17 cellular contexts compared by ENCODE assay signal in the genomic region with DNA sequence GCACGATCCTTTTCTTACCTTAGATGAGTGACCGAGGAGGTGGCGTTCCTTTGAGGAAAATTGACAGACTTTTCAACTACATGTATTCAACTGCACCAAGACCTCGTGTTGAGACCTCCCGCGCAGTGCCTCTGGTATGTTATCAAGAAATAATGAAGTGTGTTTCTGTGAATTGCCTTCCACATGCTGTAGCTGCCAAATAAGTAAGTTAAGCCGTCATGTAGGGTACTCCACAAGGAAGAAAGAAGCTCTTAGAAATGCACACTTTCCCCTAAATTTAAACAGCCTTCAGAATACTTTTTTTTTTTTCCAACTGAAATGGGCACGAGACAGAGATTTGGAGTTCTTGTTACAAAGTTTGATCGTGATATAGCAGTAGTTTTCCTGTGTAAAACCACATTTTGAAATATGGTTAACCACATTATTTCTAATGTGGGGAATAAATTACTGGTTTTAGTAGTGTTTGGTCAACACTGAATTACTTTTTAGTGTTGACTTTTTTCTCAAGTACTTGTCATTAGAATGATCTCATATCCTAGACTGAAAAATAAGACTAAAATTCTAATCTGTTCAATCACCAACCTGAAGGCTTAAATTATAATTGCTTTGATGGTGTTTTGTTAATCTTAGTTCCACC. TPM values are rescaled to one million over a fixed set of nuclear protein-coding genes. Genes with fewer than 3 reads are reported as not detected.
DNase-seq lines count a peak whose midpoint lies in the region; ATAC-seq and TF ChIP-seq lines count a peak whose summit lies in the region.
"Had no signal": no experiment of that assay in that cellular context is flagged by ENCODE, and none has a peak within 500 bp of the region (broad histone marks: within the 10 kb centered on the region; RNA-seq: fewer than 3 reads in every experiment).

No MANE protein-coding gene starts in this region.

- CTCF ChIA-PET in activated CD8-positive, alpha-beta T cell treated with anti-CD3 and anti-CD28 coated beads, Interleukin-2, amount 10 ng/mL, durations not matched to agents 7 days and 5 days (lab: Charles Lee): interaction anchor here (2.1 kb wide), 1 partner anchor 124 kb away, joined by 6 read pairs; no protein-coding TSS in a partner anchor
- CTCF ChIA-PET in HEK293T (lab: Yijun Ruan, JAX): no interaction called here

- H3K4me1 ChIP-seq in cardiac muscle cell (ENCODE audit: low read depth) (peaks cover 8% of the 10 kb centered on the region), left ventricle myocardium inferior (no peaks in the 10 kb centered on the region), ovary (ENCODE audit: insufficient read depth) (no peaks in the 10 kb centered on the region)

- H3K27ac Mint-ChIP-seq in activated CD8-positive, alpha-beta T cell treated with anti-CD3 and anti-CD28 coated beads, Interleukin-2, amount 10 ng/mL, durations not matched to agents 7 days and 5 days: no peak overlapping the region
- peak overlapping the region in 1 of 2 donors; percentile 66 for H3K27ac Mint-ChIP-seq in effector memory CD8-positive, alpha-beta T cell
- H3K27ac Mint-ChIP-seq: stimulated activated memory B cell treated with anti-CD40 and anti-IgM and Interleukin-4, amounts not matched to agents 10 μg/mL and 1 μg/mL and 100 μg/mL, for 72 hours had no signal

- no peak for TF ChIP-seq POLR2A in ovary (IDR thresholded peaks at IDR 0.05)

- H3K9me3 ChIP-seq in cardiac muscle cell (ENCODE audit: low read depth) (no peaks in the 10 kb centered on the region), left ventricle myocardium inferior (replicated peaks) (no peaks in the 10 kb centered on the region), ovary (no peaks in the 10 kb centered on the region)

- H3K27me3 Mint-ChIP-seq in activated CD8-positive, alpha-beta T cell treated with anti-CD3 and anti-CD28 coated beads, Interleukin-2, amount 10 ng/mL, durations not matched to agents 7 days and 5 days (ENCODE audit: low read depth): no peaks in the 10 kb centered on the region
- no peaks in the 10 kb centered on the region for H3K27me3 Mint-ChIP-seq in effector memory CD8-positive, alpha-beta T cell
- H3K27me3 Mint-ChIP-seq: CD4-positive, alpha-beta memory T cell; stimulated activated memory B cell treated with anti-CD40 and anti-IgM and Interleukin-4, amounts not matched to agents 10 μg/mL and 1 μg/mL and 100 μg/mL, for 72 hours had no signal

- H3K27me3 ChIP-seq in cardiac muscle cell (no peaks in the 10 kb centered on the region), left ventricle myocardium inferior (ENCODE audit: low read depth) (no peaks in the 10 kb centered on the region), ovary (no peaks in the 10 kb centered on the region)

- POLR2A ChIA-PET in activated CD8-positive, alpha-beta T cell treated with anti-CD3 and anti-CD28 coated beads, Interleukin-2, amount 10 ng/mL, durations not matched to agents 7 days and 5 days (lab: Charles Lee): no interaction called here
- POLR2A ChIA-PET in HEK293T (lab: Yijun Ruan, JAX): no interaction called here

- DNase-seq in cardiac muscle cell (ENCODE audit: low read depth in 1 of 2, low spot score in 1 of 2) (no peak), left ventricle myocardium inferior (no peak), NCI-H1105 (lab: John Stamatoyannopoulos, UW) (no peak), HEK293T (ENCODE audit: extremely low spot score) (no peak), ovary (no peak)
- no peak for DNase-seq in activated CD8-positive, alpha-beta T cell treated with anti-CD3 and anti-CD28 coated beads, Interleukin-2, amount 10 ng/mL, durations not matched to agents 7 days and 5 days
- DNase-seq in effector memory CD8-positive, alpha-beta T cell: no peak
- DNase-seq: activated CD4-positive, alpha-beta T cell treated with anti-CD3 and anti-CD28 coated beads for 1 hour; GF-D8; H9; mammary epithelial cell; NCI-H1694; NCI-H526 treated with DMSO at 0.1 percent for 48 hours; nucleus accumbens; stimulated activated CD4-positive, alpha-beta T cell treated with anti-CD3 and anti-CD28 coated beads, Interleukin-1b, Interleukin-23, amount 100 ng/mL, for 48 hours had no signal

- H3K4me1 Mint-ChIP-seq in activated CD8-positive, alpha-beta T cell treated with anti-CD3 and anti-CD28 coated beads, Interleukin-2, amount 10 ng/mL, durations not matched to agents 7 days and 5 days (ENCODE audit: low read depth): peaks cover 47% of the 10 kb centered on the region
- peaks cover 15 to 19% of the 10 kb centered on the region in 2 donors for H3K4me1 Mint-ChIP-seq in effector memory CD8-positive, alpha-beta T cell (ENCODE audit: low read depth in 2 of 2)

- H3K36me3 ChIP-seq in cardiac muscle cell (peaks cover 78% of the 10 kb centered on the region), left ventricle myocardium inferior (peaks cover 60% of the 10 kb centered on the region), ovary (no peaks in the 10 kb centered on the region)

- TF ChIP-seq CTCF in cardiac muscle cell (IDR thresholded peaks at IDR 0.05; ENCODE audit: low read depth, low read length) (no peak), left ventricle myocardium inferior (IDR thresholded peaks at IDR 0.05; ENCODE audit: borderline replicate concordance) (no peak), ovary (IDR thresholded peaks at IDR 0.05) (no peak)

- WGBS in ovary, 3 donors: 85 to 90% (median 89%) methylated on average over 9 of the region's 9 CpGs

- H3K36me3 Mint-ChIP-seq in activated CD8-positive, alpha-beta T cell treated with anti-CD3 and anti-CD28 coated beads, Interleukin-2, amount 10 ng/mL, durations not matched to agents 7 days and 5 days (ENCODE audit: low read depth): peaks cover 81% of the 10 kb centered on the region
- peaks cover 27% of the 10 kb centered on the region for H3K36me3 Mint-ChIP-seq in effector memory CD8-positive, alpha-beta T cell (ENCODE audit: insufficient read depth)

- peak overlapping the region; percentile 85 for H3K27ac ChIP-seq in cardiac muscle cell
- no peak overlapping the region for H3K27ac ChIP-seq in left ventricle myocardium inferior (replicated peaks)
- H3K27ac ChIP-seq in ovary: no peak overlapping the region

- TF ChIP-seq EP300 in ovary (IDR thresholded peaks at IDR 0.05): no peak

- H3K4me3 Mint-ChIP-seq in activated CD8-positive, alpha-beta T cell treated with anti-CD3 and anti-CD28 coated beads, Interleukin-2, amount 10 ng/mL, durations not matched to agents 7 days and 5 days: no peak overlapping the region
- H3K4me3 Mint-ChIP-seq in effector memory CD8-positive, alpha-beta T cell: peak overlapping the region in 1 of 2 donors; percentile 11
- H3K4me3 Mint-ChIP-seq: H9; stimulated activated memory B cell treated with anti-CD40 and anti-IgM and Interleukin-4, amounts not matched to agents 10 μg/mL and 1 μg/mL and 100 μg/mL, for 72 hours had no signal

- H3K4me3 ChIP-seq in cardiac muscle cell: no peak overlapping the region
- no peak overlapping the region for H3K4me3 ChIP-seq in left ventricle myocardium inferior
- H3K4me3 ChIP-seq in ovary: no peak overlapping the region

- peak; percentile 33 for ATAC-seq in activated CD8-positive, alpha-beta T cell treated with anti-CD3 and anti-CD28 coated beads, Interleukin-2, amount 10 ng/mL, durations not matched to agents 7 days and 5 days
- peak; percentile 59 for ATAC-seq in effector memory CD8-positive, alpha-beta T cell (replicated peaks)
- ATAC-seq: stimulated activated memory B cell treated with anti-CD40 and anti-IgM and Interleukin-4, amounts not matched to agents 10 μg/mL and 1 μg/mL and 100 μg/mL, for 72 hours had no signal

- intact Hi-C loops in left ventricle myocardium inferior (cut with micrococcal nuclease): no loop called here
- intact Hi-C loops in ovary (cut with DNase I): no loop called here

- peaks cover 9% of the 10 kb centered on the region for H3K9me3 Mint-ChIP-seq in activated CD8-positive, alpha-beta T cell treated with anti-CD3 and anti-CD28 coated beads, Interleukin-2, amount 10 ng/mL, durations not matched to agents 7 days and 5 days (ENCODE audit: insufficient read depth)
- H3K9me3 Mint-ChIP-seq in effector memory CD8-positive, alpha-beta T cell: no peaks in the 10 kb centered on the region
- H3K9me3 Mint-ChIP-seq: CD4-positive, alpha-beta memory T cell; stimulated activated memory B cell treated with anti-CD40 and anti-IgM and Interleukin-4, amounts not matched to agents 10 μg/mL and 1 μg/mL and 100 μg/mL, for 72 hours had no signal

TF ChIP-seq in HEK293T, 16 proteins besides CTCF, POLR2A, EP300 and RAD21:
- no peak for TF ChIP-seq FOXA1 (IDR thresholded peaks at IDR 0.05)
- no peak for TF ChIP-seq CTBP1 (IDR thresholded peaks at IDR 0.05; ENCODE audit: borderline replicate concordance)
- TF ChIP-seq NFRKB (IDR thresholded peaks at IDR 0.05): no peak
- no peak for TF ChIP-seq PKNOX1 (IDR thresholded peaks at IDR 0.05)
- TF ChIP-seq ELF4 (IDR thresholded peaks at IDR 0.05): no peak
- no peak for TF ChIP-seq LEF1 (IDR thresholded peaks at IDR 0.05; ENCODE audit: borderline replicate concordance)
- no peak for TF ChIP-seq SUZ12 (IDR thresholded peaks at IDR 0.05)
- TF ChIP-seq BHLHE40 (IDR thresholded peaks at IDR 0.05; ENCODE audit: borderline replicate concordance): no peak

RNA-seq across cellular contexts. Expression of gene PDK1, which starts 30.5 kb away (rescaled TPM):
- 619 and 1,005 TPM in 2 replicates for total RNA-seq in cardiac muscle cell
- polyA plus RNA-seq in cardiac muscle cell: 383 and 432 TPM in 2 replicates
- 51.2 TPM for total RNA-seq in left ventricle myocardium inferior
- 10 to 100 TPM; 46.1 to 47.2 TPM for total RNA-seq in activated CD8-positive, alpha-beta T cell treated with anti-CD3 and anti-CD28 coated beads, Interleukin-2, amount 10 ng/mL, durations not matched to agents 7 days and 5 days
- 10 to 100 TPM; 20.0 to 53.0 (median 31.0) TPM for total RNA-seq in ovary
- polyA plus RNA-seq in ovary: 10 to 100 TPM in 1 of 2 donors, 1 to 10 TPM in 1; 5.1 to 11.2 TPM

Comparison
In these comparisons a context has a peak if more than half of its experiments do, and no peak if none do; other contexts are left out.
1. RNA of gene PDK1, which starts 30.5 kb away (total RNA-seq): 619 to 1,005 TPM in cardiac muscle cell; 51.2 TPM in left ventricle myocardium inferior (single experiment), 46.1 to 47.2 TPM in activated CD8-positive, alpha-beta T cell treated with anti-CD3 and anti-CD28 coated beads, Interleukin-2, amount 10 ng/mL, durations not matched to agents 7 days and 5 days and 20.0 to 53.0 TPM in ovary; every median in the first group is over 10 times any median in the second.